ENCODE assay signal across 1 cellular context in the genomic region with DNA sequence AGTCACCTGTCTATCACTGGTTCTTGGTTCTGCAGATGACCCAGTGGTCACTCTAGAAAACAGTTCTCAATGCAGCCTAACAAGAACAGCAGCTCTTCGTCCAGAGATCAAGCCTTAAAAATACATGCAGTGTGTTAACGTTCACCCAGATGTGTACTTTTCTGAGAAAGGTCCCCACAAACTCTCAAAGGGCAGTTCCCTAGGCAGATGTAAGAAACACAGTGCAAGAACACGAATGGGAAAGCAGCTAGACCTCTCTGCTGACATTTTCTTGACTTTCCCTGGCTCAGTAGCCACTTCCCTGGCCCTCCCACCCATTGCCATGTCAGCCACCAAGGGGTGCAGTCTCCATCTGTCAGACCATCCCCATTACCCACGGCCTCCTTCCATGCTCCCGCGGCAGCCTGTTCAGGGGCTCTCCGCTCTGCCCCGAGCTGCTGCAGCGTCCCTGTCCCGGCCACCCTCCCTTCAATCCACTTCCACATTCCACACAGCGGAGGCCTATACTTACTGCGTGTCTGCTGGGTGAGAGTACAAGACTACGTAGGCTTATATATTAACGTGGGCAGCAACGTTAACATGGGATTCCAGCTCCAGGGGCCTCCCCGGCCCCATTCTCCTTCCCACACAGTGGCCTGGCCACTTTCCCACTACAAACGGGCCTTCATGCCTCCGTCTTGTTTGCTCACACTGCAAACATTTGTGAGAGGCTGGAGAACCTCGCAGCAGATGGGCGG.
TF ChIP-seq lines count a peak whose summit lies in the region.

No MANE protein-coding gene starts in this region.

TF ChIP-seq in H1, 55 proteins besides CTCF, POLR2A, EP300 and RAD21:
- TF ChIP-seq ZNF274 (IDR thresholded peaks at IDR 0.05; ENCODE audit: borderline replicate concordance, extremely low read depth, low read length) (no peak), BRCA1 (IDR thresholded peaks at IDR 0.05; ENCODE audit: low read depth, low read length) (no peak), SP4 (IDR thresholded peaks at IDR 0.05; ENCODE audit: low read length) (no peak), CBX8 (IDR thresholded peaks at IDR 0.05; ENCODE audit: borderline replicate concordance, low read depth, low read length) (no peak), CREB1 (IDR thresholded peaks at IDR 0.05) (no peak), MAFK (IDR thresholded peaks at IDR 0.05; ENCODE audit: low read depth, low read length) (no peak), HDAC6 (IDR thresholded peaks at IDR 0.05; ENCODE audit: low read depth, low read length) (no peak), CEBPB (IDR thresholded peaks at IDR 0.05; ENCODE audit: low read depth, low read length) (no peak), NANOG (IDR thresholded peaks at IDR 0.05; ENCODE audit: insufficient read depth, low read depth, low read length, poor library complexity, severe bottlenecking) (no peak)
- TF ChIP-seq, protein P1, sequence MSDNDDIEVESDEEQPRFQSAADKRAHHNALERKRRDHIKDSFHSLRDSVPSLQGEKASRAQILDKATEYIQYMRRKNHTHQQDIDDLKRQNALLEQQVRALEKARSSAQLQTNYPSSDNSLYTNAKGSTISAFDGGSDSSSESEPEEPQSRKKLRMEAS (IDR thresholded peaks at IDR 0.05), result no peak
- TF ChIP-seq, protein P2, sequence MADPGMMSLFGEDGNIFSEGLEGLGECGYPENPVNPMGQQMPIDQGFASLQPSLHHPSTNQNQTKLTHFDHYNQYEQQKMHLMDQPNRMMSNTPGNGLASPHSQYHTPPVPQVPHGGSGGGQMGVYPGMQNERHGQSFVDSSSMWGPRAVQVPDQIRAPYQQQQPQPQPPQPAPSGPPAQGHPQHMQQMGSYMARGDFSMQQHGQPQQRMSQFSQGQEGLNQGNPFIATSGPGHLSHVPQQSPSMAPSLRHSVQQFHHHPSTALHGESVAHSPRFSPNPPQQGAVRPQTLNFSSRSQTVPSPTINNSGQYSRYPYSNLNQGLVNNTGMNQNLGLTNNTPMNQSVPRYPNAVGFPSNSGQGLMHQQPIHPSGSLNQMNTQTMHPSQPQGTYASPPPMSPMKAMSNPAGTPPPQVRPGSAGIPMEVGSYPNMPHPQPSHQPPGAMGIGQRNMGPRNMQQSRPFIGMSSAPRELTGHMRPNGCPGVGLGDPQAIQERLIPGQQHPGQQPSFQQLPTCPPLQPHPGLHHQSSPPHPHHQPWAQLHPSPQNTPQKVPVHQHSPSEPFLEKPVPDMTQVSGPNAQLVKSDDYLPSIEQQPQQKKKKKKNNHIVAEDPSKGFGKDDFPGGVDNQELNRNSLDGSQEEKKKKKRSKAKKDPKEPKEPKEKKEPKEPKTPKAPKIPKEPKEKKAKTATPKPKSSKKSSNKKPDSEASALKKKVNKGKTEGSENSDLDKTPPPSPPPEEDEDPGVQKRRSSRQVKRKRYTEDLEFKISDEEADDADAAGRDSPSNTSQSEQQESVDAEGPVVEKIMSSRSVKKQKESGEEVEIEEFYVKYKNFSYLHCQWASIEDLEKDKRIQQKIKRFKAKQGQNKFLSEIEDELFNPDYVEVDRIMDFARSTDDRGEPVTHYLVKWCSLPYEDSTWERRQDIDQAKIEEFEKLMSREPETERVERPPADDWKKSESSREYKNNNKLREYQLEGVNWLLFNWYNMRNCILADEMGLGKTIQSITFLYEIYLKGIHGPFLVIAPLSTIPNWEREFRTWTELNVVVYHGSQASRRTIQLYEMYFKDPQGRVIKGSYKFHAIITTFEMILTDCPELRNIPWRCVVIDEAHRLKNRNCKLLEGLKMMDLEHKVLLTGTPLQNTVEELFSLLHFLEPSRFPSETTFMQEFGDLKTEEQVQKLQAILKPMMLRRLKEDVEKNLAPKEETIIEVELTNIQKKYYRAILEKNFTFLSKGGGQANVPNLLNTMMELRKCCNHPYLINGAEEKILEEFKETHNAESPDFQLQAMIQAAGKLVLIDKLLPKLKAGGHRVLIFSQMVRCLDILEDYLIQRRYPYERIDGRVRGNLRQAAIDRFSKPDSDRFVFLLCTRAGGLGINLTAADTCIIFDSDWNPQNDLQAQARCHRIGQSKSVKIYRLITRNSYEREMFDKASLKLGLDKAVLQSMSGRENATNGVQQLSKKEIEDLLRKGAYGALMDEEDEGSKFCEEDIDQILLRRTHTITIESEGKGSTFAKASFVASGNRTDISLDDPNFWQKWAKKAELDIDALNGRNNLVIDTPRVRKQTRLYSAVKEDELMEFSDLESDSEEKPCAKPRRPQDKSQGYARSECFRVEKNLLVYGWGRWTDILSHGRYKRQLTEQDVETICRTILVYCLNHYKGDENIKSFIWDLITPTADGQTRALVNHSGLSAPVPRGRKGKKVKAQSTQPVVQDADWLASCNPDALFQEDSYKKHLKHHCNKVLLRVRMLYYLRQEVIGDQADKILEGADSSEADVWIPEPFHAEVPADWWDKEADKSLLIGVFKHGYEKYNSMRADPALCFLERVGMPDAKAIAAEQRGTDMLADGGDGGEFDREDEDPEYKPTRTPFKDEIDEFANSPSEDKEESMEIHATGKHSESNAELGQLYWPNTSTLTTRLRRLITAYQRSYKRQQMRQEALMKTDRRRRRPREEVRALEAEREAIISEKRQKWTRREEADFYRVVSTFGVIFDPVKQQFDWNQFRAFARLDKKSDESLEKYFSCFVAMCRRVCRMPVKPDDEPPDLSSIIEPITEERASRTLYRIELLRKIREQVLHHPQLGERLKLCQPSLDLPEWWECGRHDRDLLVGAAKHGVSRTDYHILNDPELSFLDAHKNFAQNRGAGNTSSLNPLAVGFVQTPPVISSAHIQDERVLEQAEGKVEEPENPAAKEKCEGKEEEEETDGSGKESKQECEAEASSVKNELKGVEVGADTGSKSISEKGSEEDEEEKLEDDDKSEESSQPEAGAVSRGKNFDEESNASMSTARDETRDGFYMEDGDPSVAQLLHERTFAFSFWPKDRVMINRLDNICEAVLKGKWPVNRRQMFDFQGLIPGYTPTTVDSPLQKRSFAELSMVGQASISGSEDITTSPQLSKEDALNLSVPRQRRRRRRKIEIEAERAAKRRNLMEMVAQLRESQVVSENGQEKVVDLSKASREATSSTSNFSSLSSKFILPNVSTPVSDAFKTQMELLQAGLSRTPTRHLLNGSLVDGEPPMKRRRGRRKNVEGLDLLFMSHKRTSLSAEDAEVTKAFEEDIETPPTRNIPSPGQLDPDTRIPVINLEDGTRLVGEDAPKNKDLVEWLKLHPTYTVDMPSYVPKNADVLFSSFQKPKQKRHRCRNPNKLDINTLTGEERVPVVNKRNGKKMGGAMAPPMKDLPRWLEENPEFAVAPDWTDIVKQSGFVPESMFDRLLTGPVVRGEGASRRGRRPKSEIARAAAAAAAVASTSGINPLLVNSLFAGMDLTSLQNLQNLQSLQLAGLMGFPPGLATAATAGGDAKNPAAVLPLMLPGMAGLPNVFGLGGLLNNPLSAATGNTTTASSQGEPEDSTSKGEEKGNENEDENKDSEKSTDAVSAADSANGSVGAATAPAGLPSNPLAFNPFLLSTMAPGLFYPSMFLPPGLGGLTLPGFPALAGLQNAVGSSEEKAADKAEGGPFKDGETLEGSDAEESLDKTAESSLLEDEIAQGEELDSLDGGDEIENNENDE (IDR thresholded peaks at IDR 0.05; ENCODE audit: insufficient replicate concordance, low read length), result no peak
